10 cellular contexts compared by ENCODE assay signal in the genomic region with DNA sequence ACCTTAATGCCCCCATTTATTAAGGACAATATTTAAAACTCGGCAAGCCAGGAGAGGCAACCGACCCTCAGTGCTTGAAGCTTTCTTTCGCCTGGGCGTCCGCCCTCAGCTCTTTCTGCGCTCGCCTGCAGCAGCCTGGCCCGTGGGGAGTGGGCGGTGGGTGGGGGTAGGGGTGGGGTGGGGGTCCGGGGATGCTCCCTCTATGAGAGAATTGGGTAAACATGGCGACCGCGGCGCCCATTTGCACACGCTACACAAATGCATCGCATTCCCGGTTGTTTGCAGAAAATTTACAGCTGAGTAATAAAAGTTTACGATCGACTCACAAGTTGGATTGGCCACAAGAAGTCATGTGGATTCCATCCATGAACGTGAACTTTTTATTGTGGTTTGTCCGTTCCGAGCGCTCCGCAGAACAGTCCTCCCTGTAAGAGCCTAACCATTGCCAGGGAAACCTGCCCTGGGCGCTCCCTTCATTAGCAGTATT. TPM values are rescaled to one million over a fixed set of nuclear protein-coding genes. Genes with fewer than 3 reads are reported as not detected.
DNase-seq lines count a peak whose midpoint lies in the region; ATAC-seq and TF ChIP-seq lines count a peak whose summit lies in the region.
"Had no signal": no experiment of that assay in that cellular context is flagged by ENCODE, and none has a peak within 500 bp of the region (broad histone marks: within the 10 kb centered on the region; RNA-seq: fewer than 3 reads in every experiment).

No MANE protein-coding gene starts in this region.

- H3K79me1 ChIP-seq in H9 (ENCODE audit: insufficient read depth, low read depth, low read length, poor library complexity, severe bottlenecking), result no peaks in the 10 kb centered on the region

- peak overlapping the region; percentile 68 for H3K4me3 ChIP-seq in A673 (ENCODE audit: low read depth, low read length, poor library complexity, severe bottlenecking)
- peak overlapping the region; percentile 52 for H3K4me3 ChIP-seq in HFF-Myc (replicated peaks; ENCODE audit: low read depth, low read length)

- H3K23ac ChIP-seq in H9 (ENCODE audit: insufficient read length, low read depth, low read length), result no peak overlapping the region

- H4K91ac ChIP-seq in H9 (ENCODE audit: insufficient read length, low read depth, low read length), result no peak overlapping the region

- WGBS in H9 (ENCODE audit: extremely low coverage, insufficient read length, low lambda C conversion rate), result no CpG with 5 or more reads among the region's 25 CpGs

- no TSS peak for BruUV-seq in A673 (replicated peaks; lab: Mats Ljungman, UMichigan)

- no peak overlapping the region for H2BK12ac ChIP-seq in H9 (ENCODE audit: insufficient read length, low read depth, low read length)

- peaks cover 26 to 57% (median 55%) of the 10 kb centered on the region in 3 donors for H3K27me3 Mint-ChIP-seq in immature natural killer cell (ENCODE audit: low read depth in 3 of 3)
- H3K27me3 Mint-ChIP-seq in H9 (ENCODE audit: low read depth), result peaks cover 100% of the 10 kb centered on the region

- H4K8ac ChIP-seq in H9 (replicated peaks; ENCODE audit: insufficient read length, low read depth, low read length), result no peak overlapping the region

- no peak for TF ChIP-seq CTCF in A673 (conservative IDR thresholded peaks at IDR 0.05; ENCODE audit: low read depth, low read length)
- no peak for TF ChIP-seq CTCF in HFF-Myc (IDR thresholded peaks at IDR 0.05; ENCODE audit: low read depth, low read length, missing control alignments)
- TF ChIP-seq CTCF in RWPE1 (conservative IDR thresholded peaks at IDR 0.05; ENCODE audit: low read depth), result no peak
- TF ChIP-seq CTCF in H9 (conservative IDR thresholded peaks at IDR 0.05), result no peak

- no peak overlapping the region for H3K18ac ChIP-seq in H9 (ENCODE audit: insufficient read length, low read depth, low read length)

- H3T11ph ChIP-seq in H9 (ENCODE audit: low read length), result no peak overlapping the region

- H3K14ac ChIP-seq in H9 (ENCODE audit: insufficient read depth, low read length), result no peak overlapping the region

- no peak for ATAC-seq in HG03139 (IDR thresholded peaks at IDR 0.05; ENCODE audit: unreplicated experiment)

- CTCF ChIA-PET in A673 (lab: Charles Lee), result interaction anchor here (0.8 to 2.2 kb wide), 5 partner anchors 7 to 188 kb away, joined by 7 to 21 read pairs (median 15); a partner anchor contains a TSS
- CTCF ChIA-PET in RWPE1 (lab: Yijun Ruan, JAX), result interaction anchor here (0.6 to 2.6 kb wide), 10 partner anchors 9 to 354 kb away, joined by 3 to 15 read pairs (median 4); a partner anchor contains a TSS

- H2BK5ac ChIP-seq in H9 (ENCODE audit: insufficient read length, low read length), result no peak overlapping the region

- H3K79me2 ChIP-seq in H9 (ENCODE audit: insufficient read depth, low read length), result no peaks in the 10 kb centered on the region

- H3K36me3 Mint-ChIP-seq in immature natural killer cell (no peaks in the 10 kb centered on the region), H9 (ENCODE audit: insufficient read depth in 1 of 3, low read depth in 3 of 3) (no peaks in the 10 kb centered on the region)

- peak; percentile 91 for DNase-seq in A673 (ENCODE audit: low spot score)
- peak; percentile 70 for DNase-seq in HFF-Myc (ENCODE audit: extremely low read depth, low read depth)
- DNase-seq in RWPE1 (ENCODE audit: low spot score), result peak; percentile 72
- DNase-seq in immature natural killer cell, result no peak
- no peak for DNase-seq in NCI-H187 treated with DMSO at 0.1 percent for 48 hours (lab: John Stamatoyannopoulos, UW)
- DNase-seq in NK-92 (lab: John Stamatoyannopoulos, UW; ENCODE audit: unreplicated experiment), result no peak
- DNase-seq in H9, result no peak
- DNase-seq: activated naive CD4-positive, alpha-beta T cell treated with Interleukin-2 at 50 U/mL for 16 hours; NK-92 treated with Interleukin-12 subunit alpha and Interleukin-12 subunit beta, amount 100 ng/mL, for 24 hours had no signal

- H3K4me1 Mint-ChIP-seq in immature natural killer cell (peaks cover 22 to 30% of the 10 kb centered on the region in 2 donors), H9 (peaks cover 13 to 28% of the 10 kb centered on the region in 2 experiments)

- no peak overlapping the region for H3K9ac ChIP-seq in H9 (ENCODE audit: extremely low read depth, insufficient read length, low read length)

- no peak overlapping the region for H3K4me2 ChIP-seq in H9 (ENCODE audit: insufficient read depth, insufficient read length, low read length)

- no peak overlapping the region for H4K5ac ChIP-seq in H9 (ENCODE audit: insufficient read length, low read depth, low read length)

- no peaks in the 10 kb centered on the region for H3K27me3 ChIP-seq in A673 (replicated peaks; ENCODE audit: insufficient read depth, low read depth, low read length, poor library complexity)
- H3K27me3 ChIP-seq in H9 (ENCODE audit: insufficient read depth, low read length), result peaks cover 91% of the 10 kb centered on the region

- H3K36me3 ChIP-seq in A673 (ENCODE audit: insufficient read depth, low read length, poor library complexity, severe bottlenecking), result no peaks in the 10 kb centered on the region

- no peaks in the 10 kb centered on the region for H3K9me3 ChIP-seq in A673 (ENCODE audit: low read depth, low read length, poor library complexity, severe bottlenecking)
- no peaks in the 10 kb centered on the region for H3K9me3 ChIP-seq in H9 (ENCODE audit: control insufficient read depth, low read depth, low read length)

- POLR2A ChIA-PET in A673 (lab: Charles Lee; ENCODE audit: low non-redundant PET) (interaction anchor here (0.5 to 0.6 kb wide), 2 partner anchors 10 to 26 kb away, joined by 3 to 5 read pairs; no protein-coding TSS in a partner anchor), RWPE1 (lab: Yijun Ruan, JAX; ENCODE audit: low non-redundant PET) (interaction anchor here (0.5 kb wide), 1 partner anchor 263 kb away, joined by 3 read pairs; no protein-coding TSS in a partner anchor)

- peak overlapping the region in 4 of 5 donors; percentile 13 to 49 (median 40) for H3K4me3 Mint-ChIP-seq in immature natural killer cell
- peak overlapping the region in 1 of 2 experiments; percentile 50; a peak in 1 of 5 replicates for H3K4me3 Mint-ChIP-seq in H9

- H2AFZ ChIP-seq in H9 (ENCODE audit: low read length), result no peak overlapping the region

- H3K27ac Mint-ChIP-seq in immature natural killer cell (no peak overlapping the region), H9 (no peak overlapping the region)

- H2AK5ac ChIP-seq in H9 (ENCODE audit: insufficient read length, low read length), result no peak overlapping the region

- no peak overlapping the region for H2BK15ac ChIP-seq in H9 (ENCODE audit: low read depth, low read length)

- H2BK20ac ChIP-seq in H9 (ENCODE audit: low read depth, low read length, poor library complexity, severe bottlenecking), result no peak overlapping the region

- intact Hi-C loops in A673 (cut with micrococcal nuclease; ENCODE audit: unreplicated experiment), result no loop called here

- peak overlapping the region; percentile 97 for H3K27ac ChIP-seq in A673 (ENCODE audit: low read depth, low read length, poor library complexity, severe bottlenecking)
- peak overlapping the region; percentile 64 for H3K27ac ChIP-seq in RWPE1
- H3K27ac ChIP-seq in H9 (ENCODE audit: insufficient read length, low read depth, low read length), result no peak overlapping the region

- no peaks in the 10 kb centered on the region for H4K20me1 ChIP-seq in H9 (ENCODE audit: control insufficient read depth, insufficient read depth, insufficient read length)

- peaks cover 0 to 2% (median 0%) of the 10 kb centered on the region in 6 donors for H3K9me3 Mint-ChIP-seq in immature natural killer cell
- H3K9me3 Mint-ChIP-seq in H9, result peaks cover 0 to under 1% of the 10 kb centered on the region in 2 experiments; a peak in 2 of 5 replicates

- H3K4me1 ChIP-seq in A673 (ENCODE audit: insufficient read depth, low read length, poor library complexity, severe bottlenecking) (peaks cover 54% of the 10 kb centered on the region), H9 (ENCODE audit: insufficient read depth, low read length) (no peaks in the 10 kb centered on the region)

- no peak overlapping the region for H3K56ac ChIP-seq in H9 (ENCODE audit: insufficient read length, low read depth, low read length)

- no peak overlapping the region for H3K4ac ChIP-seq in H9 (ENCODE audit: low read depth, low read length)

- peaks cover 10% of the 10 kb centered on the region for H3K23me2 ChIP-seq in H9 (ENCODE audit: insufficient read length, low read depth, low read length, poor library complexity, severe bottlenecking)

- no peak overlapping the region for H2BK120ac ChIP-seq in H9 (ENCODE audit: low read depth, low read length, poor library complexity, severe bottlenecking)

RNA-seq across cellular contexts. Expression of a gene that starts 7.7 kb away (rescaled TPM):
- 10.9 and 11.1 TPM in 2 replicates for total RNA-seq in A673 (2021)
- polyA plus RNA-seq in immature natural killer cell, result not detected
- not detected in 2 replicates for total RNA-seq in H9 (2021)

RNA-seq across cellular contexts. Expression of a gene that starts 11.7 kb away (rescaled TPM):
- total RNA-seq in A673 (2021) (20.8 and 22.3 TPM in 2 replicates), H9 (2021) (not detected in 2 replicates)
- not detected for polyA plus RNA-seq in immature natural killer cell

RNA-seq across cellular contexts. Expression of a gene that starts 16.3 kb away (rescaled TPM):
- total RNA-seq in A673 (2021) (1.6 and 1.9 TPM in 2 replicates), H9 (2021) (not detected in 2 replicates)
- polyA plus RNA-seq in immature natural killer cell, result not detected

RNA-seq across cellular contexts. Expression of a gene that starts 16.6 kb away (rescaled TPM):
- total RNA-seq in A673 (2021) (21.1 and 22.3 TPM in 2 replicates), H9 (2021) (not detected in 2 replicates)
- not detected for polyA plus RNA-seq in immature natural killer cell

RNA-seq across cellular contexts. Expression of a gene that starts 31.6 kb away (rescaled TPM):
- total RNA-seq in A673 (2021) (27.8 and 30.4 TPM in 2 replicates), H9 (2021) (not detected in 2 replicates)
- polyA plus RNA-seq in immature natural killer cell, result not detected

Comparison
In these comparisons a context has a peak if more than half of its experiments do, and no peak if none do; other contexts are left out.
1. DNase-seq: peak in A673 (single experiment), HFF-Myc (single experiment) and RWPE1 (single experiment); none in immature natural killer cell (0 of 3), NCI-H187 treated with DMSO at 0.1 percent for 48 hours (single experiment), NK-92 (single experiment) and H9 (single experiment).
2. RNA of a gene that starts 7.7 kb away (total RNA-seq): 10.9 to 11.1 TPM in A673; not detected in H9; every median in the first group is over 10 times any median in the second.
3. RNA of a gene that starts 11.7 kb away (total RNA-seq): 20.8 to 22.3 TPM in A673; not detected in H9; every median in the first group is over 10 times any median in the second.